In the genomic region with DNA sequence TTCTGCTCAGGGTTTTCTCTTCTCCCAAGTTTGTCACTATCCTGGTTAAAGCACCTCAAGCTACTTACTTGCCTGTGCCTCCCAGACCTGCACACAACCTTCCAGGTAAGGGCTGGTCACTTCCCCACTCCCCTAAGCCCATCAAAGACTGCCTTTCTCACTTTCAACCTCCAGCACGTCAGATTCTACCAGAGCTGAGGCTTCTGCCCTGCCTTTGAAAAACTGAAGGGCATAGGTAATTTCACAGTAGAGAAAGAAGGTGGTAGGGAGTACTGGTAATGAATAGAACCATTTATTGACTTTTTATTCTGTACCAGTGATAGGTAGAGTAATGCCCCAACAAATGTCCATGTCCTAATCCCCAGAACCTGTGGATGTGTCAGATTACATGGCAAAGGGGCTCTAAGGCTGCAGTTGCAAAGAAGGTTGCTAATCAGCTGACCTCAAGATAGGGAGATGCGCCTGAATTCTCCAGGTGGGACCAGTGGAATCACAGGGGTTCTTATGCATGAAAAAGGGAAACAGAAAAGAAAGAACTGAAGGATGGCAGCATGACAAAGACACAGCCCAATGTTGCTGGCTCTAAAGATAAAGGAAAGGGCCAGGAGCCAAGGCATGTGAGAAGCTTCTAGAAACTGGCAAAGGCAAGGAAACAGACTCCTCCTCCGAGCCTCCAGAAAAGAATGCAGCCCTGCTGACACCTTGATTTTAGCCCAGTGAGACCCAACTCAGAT, we compare ENCODE assay signal across 1 cellular context.
TF ChIP-seq lines count a peak whose summit lies in the region.

No MANE protein-coding gene starts in this region.

TF ChIP-seq in H1, 55 proteins besides CTCF, POLR2A, EP300 and RAD21:
- TF ChIP-seq RNF2 (IDR thresholded peaks at IDR 0.05; ENCODE audit: borderline replicate concordance, low read depth, low read length, missing control alignments, poor library complexity, severe bottlenecking) (no peak), RFX5 (IDR thresholded peaks at IDR 0.05; ENCODE audit: borderline replicate concordance, low read depth, low read length) (no peak), TAF1 (IDR thresholded peaks at IDR 0.05; ENCODE audit: low read depth, low read length) (no peak), CTBP2 (IDR thresholded peaks at IDR 0.05; ENCODE audit: borderline replicate concordance, insufficient read depth, insufficient read length, low read length) (no peak), RBBP5 (IDR thresholded peaks at IDR 0.05; ENCODE audit: borderline replicate concordance, low read depth, low read length) (no peak), TCF12 (IDR thresholded peaks at IDR 0.05; ENCODE audit: low read depth, low read length) (peak; percentile 99), BRCA1 (IDR thresholded peaks at IDR 0.05; ENCODE audit: low read depth, low read length) (no peak), KDM5A (IDR thresholded peaks at IDR 0.05; ENCODE audit: low read length) (no peak), SIX5 (IDR thresholded peaks at IDR 0.05; ENCODE audit: low read depth, low read length) (no peak), BCL11A (IDR thresholded peaks at IDR 0.05; ENCODE audit: low read depth in 2 of 2, low read length in 2 of 2) (no peak), NRF1 (IDR thresholded peaks at IDR 0.05; ENCODE audit: low read depth, low read length) (no peak), HDAC6 (IDR thresholded peaks at IDR 0.05; ENCODE audit: low read depth, low read length) (no peak), KDM1A (IDR thresholded peaks at IDR 0.05; ENCODE audit: borderline replicate concordance, low read length) (peak; percentile 63; the same call in 1 of the 2 replicates), SIN3A (conservative IDR thresholded peaks at IDR 0.05 in 1 of 2, IDR thresholded peaks at IDR 0.05 in 1 of 2; ENCODE audit: low read depth in 1 of 2, low read length in 2 of 2) (no peak), GTF2F1 (IDR thresholded peaks at IDR 0.05; ENCODE audit: borderline replicate concordance, low read depth, low read length) (no peak), TEAD4 (IDR thresholded peaks at IDR 0.05; ENCODE audit: low read depth, low read length) (no peak), EZH2 (IDR thresholded peaks at IDR 0.05; ENCODE audit: low read depth, low read length, severe bottlenecking) (no peak), CHD2 (IDR thresholded peaks at IDR 0.05; ENCODE audit: low read length) (no peak), ATF3 (IDR thresholded peaks at IDR 0.05; ENCODE audit: insufficient read depth, low read depth, low read length) (no peak), CEBPB (IDR thresholded peaks at IDR 0.05; ENCODE audit: low read depth, low read length) (no peak), GABPA (IDR thresholded peaks at IDR 0.05; ENCODE audit: borderline replicate concordance, insufficient read depth, low read length) (no peak), NANOG (IDR thresholded peaks at IDR 0.05; ENCODE audit: insufficient read depth, low read depth, low read length, poor library complexity, severe bottlenecking) (no peak), KDM4A (IDR thresholded peaks at IDR 0.05; ENCODE audit: low read depth, low read length, severe bottlenecking) (no peak), EGR1 (IDR thresholded peaks at IDR 0.05; ENCODE audit: borderline replicate concordance, low read depth, low read length) (no peak), SP4 (IDR thresholded peaks at IDR 0.05; ENCODE audit: low read length) (no peak), JUND (IDR thresholded peaks at IDR 0.05; ENCODE audit: low read length) (no peak), FOSL1 (IDR thresholded peaks at IDR 0.05; ENCODE audit: insufficient read depth, low read depth, low read length) (no peak), SRF (IDR thresholded peaks at IDR 0.05; ENCODE audit: low read depth, low read length) (no peak), RXRA (IDR thresholded peaks at IDR 0.05; ENCODE audit: insufficient read depth, low read depth, low read length) (no peak), CHD1 (IDR thresholded peaks at IDR 0.05; ENCODE audit: low read depth, low read length) (no peak), POU5F1 (IDR thresholded peaks at IDR 0.05; ENCODE audit: low read depth, low read length) (peak; percentile 90), CBX5 (IDR thresholded peaks at IDR 0.05; ENCODE audit: low read depth, low read length) (no peak), HDAC2 (IDR thresholded peaks at IDR 0.05; ENCODE audit: borderline replicate concordance in 1 of 2, low read depth in 2 of 2, low read length in 2 of 2) (peak; percentile 19 to 54; a peak in 2 of 4 replicates), CREB1 (IDR thresholded peaks at IDR 0.05) (no peak), TAF7 (optimal IDR thresholded peaks at IDR 0.05; ENCODE audit: borderline replicate concordance, low read depth, low read length) (no peak), SAP30 (IDR thresholded peaks at IDR 0.05; ENCODE audit: insufficient read depth, insufficient replicate concordance, low read length) (no peak), SUZ12 (IDR thresholded peaks at IDR 0.05; ENCODE audit: low read length) (no peak), JUN (IDR thresholded peaks at IDR 0.05; ENCODE audit: low read depth, low read length) (no peak), POLR2AphosphoS5 (IDR thresholded peaks at IDR 0.05; ENCODE audit: low read depth, low read length) (peak; percentile 86), SIRT6 (IDR thresholded peaks at IDR 0.05; ENCODE audit: low read length) (no peak), BACH1 (IDR thresholded peaks at IDR 0.05; ENCODE audit: low read length) (no peak), ZNF274 (IDR thresholded peaks at IDR 0.05; ENCODE audit: borderline replicate concordance, extremely low read depth, low read length) (no peak), PHF8 (conservative IDR thresholded peaks at IDR 0.05; ENCODE audit: low read depth, low read length) (no peak), CBX8 (IDR thresholded peaks at IDR 0.05; ENCODE audit: borderline replicate concordance, low read depth, low read length) (no peak), YY1 (IDR thresholded peaks at IDR 0.05; ENCODE audit: low read depth, low read length) (0 out of 2 replicates have a peak, but pooled peaks have one; percentile 43), TBP (IDR thresholded peaks at IDR 0.05; ENCODE audit: low read depth, low read length) (no peak), ASH2L (IDR thresholded peaks at IDR 0.05; ENCODE audit: low read length) (no peak), MAX (IDR thresholded peaks at IDR 0.05) (peak; percentile 52; the same call in 1 of the 2 replicates), MAFK (IDR thresholded peaks at IDR 0.05; ENCODE audit: low read depth, low read length) (no peak), SP2 (IDR thresholded peaks at IDR 0.05; ENCODE audit: low read length) (no peak), SP1 (IDR thresholded peaks at IDR 0.05; ENCODE audit: low read depth, low read length) (0 out of 2 replicates have a peak, but pooled peaks have one; percentile 55)
- TF ChIP-seq, protein P1, sequence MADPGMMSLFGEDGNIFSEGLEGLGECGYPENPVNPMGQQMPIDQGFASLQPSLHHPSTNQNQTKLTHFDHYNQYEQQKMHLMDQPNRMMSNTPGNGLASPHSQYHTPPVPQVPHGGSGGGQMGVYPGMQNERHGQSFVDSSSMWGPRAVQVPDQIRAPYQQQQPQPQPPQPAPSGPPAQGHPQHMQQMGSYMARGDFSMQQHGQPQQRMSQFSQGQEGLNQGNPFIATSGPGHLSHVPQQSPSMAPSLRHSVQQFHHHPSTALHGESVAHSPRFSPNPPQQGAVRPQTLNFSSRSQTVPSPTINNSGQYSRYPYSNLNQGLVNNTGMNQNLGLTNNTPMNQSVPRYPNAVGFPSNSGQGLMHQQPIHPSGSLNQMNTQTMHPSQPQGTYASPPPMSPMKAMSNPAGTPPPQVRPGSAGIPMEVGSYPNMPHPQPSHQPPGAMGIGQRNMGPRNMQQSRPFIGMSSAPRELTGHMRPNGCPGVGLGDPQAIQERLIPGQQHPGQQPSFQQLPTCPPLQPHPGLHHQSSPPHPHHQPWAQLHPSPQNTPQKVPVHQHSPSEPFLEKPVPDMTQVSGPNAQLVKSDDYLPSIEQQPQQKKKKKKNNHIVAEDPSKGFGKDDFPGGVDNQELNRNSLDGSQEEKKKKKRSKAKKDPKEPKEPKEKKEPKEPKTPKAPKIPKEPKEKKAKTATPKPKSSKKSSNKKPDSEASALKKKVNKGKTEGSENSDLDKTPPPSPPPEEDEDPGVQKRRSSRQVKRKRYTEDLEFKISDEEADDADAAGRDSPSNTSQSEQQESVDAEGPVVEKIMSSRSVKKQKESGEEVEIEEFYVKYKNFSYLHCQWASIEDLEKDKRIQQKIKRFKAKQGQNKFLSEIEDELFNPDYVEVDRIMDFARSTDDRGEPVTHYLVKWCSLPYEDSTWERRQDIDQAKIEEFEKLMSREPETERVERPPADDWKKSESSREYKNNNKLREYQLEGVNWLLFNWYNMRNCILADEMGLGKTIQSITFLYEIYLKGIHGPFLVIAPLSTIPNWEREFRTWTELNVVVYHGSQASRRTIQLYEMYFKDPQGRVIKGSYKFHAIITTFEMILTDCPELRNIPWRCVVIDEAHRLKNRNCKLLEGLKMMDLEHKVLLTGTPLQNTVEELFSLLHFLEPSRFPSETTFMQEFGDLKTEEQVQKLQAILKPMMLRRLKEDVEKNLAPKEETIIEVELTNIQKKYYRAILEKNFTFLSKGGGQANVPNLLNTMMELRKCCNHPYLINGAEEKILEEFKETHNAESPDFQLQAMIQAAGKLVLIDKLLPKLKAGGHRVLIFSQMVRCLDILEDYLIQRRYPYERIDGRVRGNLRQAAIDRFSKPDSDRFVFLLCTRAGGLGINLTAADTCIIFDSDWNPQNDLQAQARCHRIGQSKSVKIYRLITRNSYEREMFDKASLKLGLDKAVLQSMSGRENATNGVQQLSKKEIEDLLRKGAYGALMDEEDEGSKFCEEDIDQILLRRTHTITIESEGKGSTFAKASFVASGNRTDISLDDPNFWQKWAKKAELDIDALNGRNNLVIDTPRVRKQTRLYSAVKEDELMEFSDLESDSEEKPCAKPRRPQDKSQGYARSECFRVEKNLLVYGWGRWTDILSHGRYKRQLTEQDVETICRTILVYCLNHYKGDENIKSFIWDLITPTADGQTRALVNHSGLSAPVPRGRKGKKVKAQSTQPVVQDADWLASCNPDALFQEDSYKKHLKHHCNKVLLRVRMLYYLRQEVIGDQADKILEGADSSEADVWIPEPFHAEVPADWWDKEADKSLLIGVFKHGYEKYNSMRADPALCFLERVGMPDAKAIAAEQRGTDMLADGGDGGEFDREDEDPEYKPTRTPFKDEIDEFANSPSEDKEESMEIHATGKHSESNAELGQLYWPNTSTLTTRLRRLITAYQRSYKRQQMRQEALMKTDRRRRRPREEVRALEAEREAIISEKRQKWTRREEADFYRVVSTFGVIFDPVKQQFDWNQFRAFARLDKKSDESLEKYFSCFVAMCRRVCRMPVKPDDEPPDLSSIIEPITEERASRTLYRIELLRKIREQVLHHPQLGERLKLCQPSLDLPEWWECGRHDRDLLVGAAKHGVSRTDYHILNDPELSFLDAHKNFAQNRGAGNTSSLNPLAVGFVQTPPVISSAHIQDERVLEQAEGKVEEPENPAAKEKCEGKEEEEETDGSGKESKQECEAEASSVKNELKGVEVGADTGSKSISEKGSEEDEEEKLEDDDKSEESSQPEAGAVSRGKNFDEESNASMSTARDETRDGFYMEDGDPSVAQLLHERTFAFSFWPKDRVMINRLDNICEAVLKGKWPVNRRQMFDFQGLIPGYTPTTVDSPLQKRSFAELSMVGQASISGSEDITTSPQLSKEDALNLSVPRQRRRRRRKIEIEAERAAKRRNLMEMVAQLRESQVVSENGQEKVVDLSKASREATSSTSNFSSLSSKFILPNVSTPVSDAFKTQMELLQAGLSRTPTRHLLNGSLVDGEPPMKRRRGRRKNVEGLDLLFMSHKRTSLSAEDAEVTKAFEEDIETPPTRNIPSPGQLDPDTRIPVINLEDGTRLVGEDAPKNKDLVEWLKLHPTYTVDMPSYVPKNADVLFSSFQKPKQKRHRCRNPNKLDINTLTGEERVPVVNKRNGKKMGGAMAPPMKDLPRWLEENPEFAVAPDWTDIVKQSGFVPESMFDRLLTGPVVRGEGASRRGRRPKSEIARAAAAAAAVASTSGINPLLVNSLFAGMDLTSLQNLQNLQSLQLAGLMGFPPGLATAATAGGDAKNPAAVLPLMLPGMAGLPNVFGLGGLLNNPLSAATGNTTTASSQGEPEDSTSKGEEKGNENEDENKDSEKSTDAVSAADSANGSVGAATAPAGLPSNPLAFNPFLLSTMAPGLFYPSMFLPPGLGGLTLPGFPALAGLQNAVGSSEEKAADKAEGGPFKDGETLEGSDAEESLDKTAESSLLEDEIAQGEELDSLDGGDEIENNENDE (IDR thresholded peaks at IDR 0.05; ENCODE audit: insufficient replicate concordance, low read length): no peak
- TF ChIP-seq, protein P2, sequence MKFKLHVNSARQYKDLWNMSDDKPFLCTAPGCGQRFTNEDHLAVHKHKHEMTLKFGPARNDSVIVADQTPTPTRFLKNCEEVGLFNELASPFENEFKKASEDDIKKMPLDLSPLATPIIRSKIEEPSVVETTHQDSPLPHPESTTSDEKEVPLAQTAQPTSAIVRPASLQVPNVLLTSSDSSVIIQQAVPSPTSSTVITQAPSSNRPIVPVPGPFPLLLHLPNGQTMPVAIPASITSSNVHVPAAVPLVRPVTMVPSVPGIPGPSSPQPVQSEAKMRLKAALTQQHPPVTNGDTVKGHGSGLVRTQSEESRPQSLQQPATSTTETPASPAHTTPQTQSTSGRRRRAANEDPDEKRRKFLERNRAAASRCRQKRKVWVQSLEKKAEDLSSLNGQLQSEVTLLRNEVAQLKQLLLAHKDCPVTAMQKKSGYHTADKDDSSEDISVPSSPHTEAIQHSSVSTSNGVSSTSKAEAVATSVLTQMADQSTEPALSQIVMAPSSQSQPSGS (IDR thresholded peaks at IDR 0.05; ENCODE audit: low read length): no peak
- TF ChIP-seq, protein P3, sequence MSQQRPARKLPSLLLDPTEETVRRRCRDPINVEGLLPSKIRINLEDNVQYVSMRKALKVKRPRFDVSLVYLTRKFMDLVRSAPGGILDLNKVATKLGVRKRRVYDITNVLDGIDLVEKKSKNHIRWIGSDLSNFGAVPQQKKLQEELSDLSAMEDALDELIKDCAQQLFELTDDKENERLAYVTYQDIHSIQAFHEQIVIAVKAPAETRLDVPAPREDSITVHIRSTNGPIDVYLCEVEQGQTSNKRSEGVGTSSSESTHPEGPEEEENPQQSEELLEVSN (IDR thresholded peaks at IDR 0.05): no peak
- TF ChIP-seq, protein P4, sequence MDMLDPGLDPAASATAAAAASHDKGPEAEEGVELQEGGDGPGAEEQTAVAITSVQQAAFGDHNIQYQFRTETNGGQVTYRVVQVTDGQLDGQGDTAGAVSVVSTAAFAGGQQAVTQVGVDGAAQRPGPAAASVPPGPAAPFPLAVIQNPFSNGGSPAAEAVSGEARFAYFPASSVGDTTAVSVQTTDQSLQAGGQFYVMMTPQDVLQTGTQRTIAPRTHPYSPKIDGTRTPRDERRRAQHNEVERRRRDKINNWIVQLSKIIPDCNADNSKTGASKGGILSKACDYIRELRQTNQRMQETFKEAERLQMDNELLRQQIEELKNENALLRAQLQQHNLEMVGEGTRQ (IDR thresholded peaks at IDR 0.05; ENCODE audit: low read length): no peak
